In genomic region chr10:113945075-113945686, GRCh38 we compare ENCODE assay signal across 12 cellular contexts.
DNase-seq lines count a peak whose midpoint lies in the region; ATAC-seq, FAIRE-seq and TF ChIP-seq lines count a peak whose summit lies in the region.
"Had no signal": no experiment of that assay in that cellular context is flagged by ENCODE, and none has a peak within 500 bp of the region (broad histone marks: within the 10 kb centered on the region; RNA-seq: fewer than 3 reads in every experiment).

No MANE protein-coding gene starts in this region.

- H3K56ac ChIP-seq in IMR-90 (ENCODE audit: extremely low read depth, insufficient read depth, low read length): no peak overlapping the region; the same call in 1 of the 2 replicates

- peaks cover 6% of the 10 kb centered on the region for H3K9me1 ChIP-seq in IMR-90 (ENCODE audit: insufficient read depth, low read length)

- no peak overlapping the region for H3K23ac ChIP-seq in IMR-90 (ENCODE audit: low read depth, low read length)

- intact Hi-C loops in A673 (cut with micrococcal nuclease; ENCODE audit: unreplicated experiment): no loop called here
- intact Hi-C loops in IMR-90 (cut with micrococcal nuclease): loop anchor here (10.0 kb wide), 1 partner anchor 320 kb away; no protein-coding TSS in a partner anchor

- no peak for TF ChIP-seq RAD21 in IMR-90 (IDR thresholded peaks at IDR 0.05; ENCODE audit: low read length)

- CTCF ChIA-PET in A673 (lab: Charles Lee) (no interaction called here), IMR-90 (lab: Yijun Ruan, JAX) (interaction anchor here (1.4 kb wide), 1 partner anchor 54 kb away, joined by 3 read pairs; no protein-coding TSS in a partner anchor)

- peak overlapping the region; percentile 50 for H2BK120ac ChIP-seq in IMR-90 (ENCODE audit: low read depth, low read length)

- H3K14ac ChIP-seq in IMR-90 (replicated peaks; ENCODE audit: low read depth, low read length): peak overlapping the region; percentile 25; the same call in 1 of the 2 replicates

- H3K18ac ChIP-seq in IMR-90 (ENCODE audit: low read depth, low read length): no peak overlapping the region

- H3K4me1 ChIP-seq in A673 (ENCODE audit: insufficient read depth, low read length, poor library complexity, severe bottlenecking) (no peaks in the 10 kb centered on the region), IMR-90 (ENCODE audit: control insufficient read depth, insufficient read depth, low read length) (peaks cover 6% of the 10 kb centered on the region)

- TF ChIP-seq POLR2A in IMR-90 (IDR thresholded peaks at IDR 0.05; ENCODE audit: low read depth, low read length): no peak

- no peaks in the 10 kb centered on the region for H3K36me3 ChIP-seq in A673 (ENCODE audit: insufficient read depth, low read length, poor library complexity, severe bottlenecking)
- H3K36me3 ChIP-seq in IMR-90 (ENCODE audit: control insufficient read depth, insufficient read depth, low read length): no peaks in the 10 kb centered on the region
- H3K36me3 ChIP-seq in bronchial epithelial cell (ENCODE audit: control insufficient read depth, insufficient read depth, low read length): no peaks in the 10 kb centered on the region
- H3K36me3 ChIP-seq: adrenal gland had no signal

- H4K8ac ChIP-seq in IMR-90 (ENCODE audit: low read depth in 2 of 2, low read length in 2 of 2): peak overlapping the region in 1 of 2 experiments; percentile 75; a peak in 2 of 4 replicates

- no peaks in the 10 kb centered on the region for H3K9me3 ChIP-seq in A673 (ENCODE audit: low read depth, low read length, poor library complexity, severe bottlenecking)
- H3K9me3 ChIP-seq in IMR-90 (ENCODE audit: control insufficient read depth, insufficient read depth, low read length): no peaks in the 10 kb centered on the region
- H3K9me3 ChIP-seq: adrenal gland had no signal

- peak overlapping the region; percentile 67; the same call in 1 of the 2 replicates for H2AK5ac ChIP-seq in IMR-90 (ENCODE audit: low read depth, low read length)

- FAIRE-seq in bronchial epithelial cell (lab: Jason Lieb, UNC): peak; percentile 75

- peak overlapping the region; percentile 52; the same call in 1 of the 3 replicates for H2BK15ac ChIP-seq in IMR-90 (ENCODE audit: low read depth, low read length)

- no peak overlapping the region; the same call in 1 of the 2 replicates for H3K4me2 ChIP-seq in IMR-90 (ENCODE audit: low read depth, low read length)

- no TSS peak for BruUV-seq in A673 (replicated peaks; lab: Mats Ljungman, UMichigan)
- BruUV-seq in IMR-90 (replicated peaks; lab: Mats Ljungman, UMichigan): no TSS peak

- no peaks in the 10 kb centered on the region for H3K27me3 ChIP-seq in A673 (replicated peaks; ENCODE audit: insufficient read depth, low read depth, low read length, poor library complexity)
- H3K27me3 ChIP-seq in IMR-90 (ENCODE audit: control insufficient read depth, insufficient read depth, low read length): peaks cover 6% of the 10 kb centered on the region; the same call in 1 of the 2 replicates
- no peaks in the 10 kb centered on the region for H3K27me3 ChIP-seq in bronchial epithelial cell (ENCODE audit: control insufficient read depth, insufficient read depth, low read length)
- H3K27me3 ChIP-seq: adrenal gland had no signal

- peak overlapping the region; percentile 77 for H2BK20ac ChIP-seq in IMR-90 (ENCODE audit: low read depth, low read length)

- dilution Hi-C loops in IMR-90 (cut with HindIII; ENCODE audit: low sequenced_read_pairs, unreplicated experiment): no loop called here

- no peaks in the 10 kb centered on the region for H3K79me1 ChIP-seq in IMR-90 (ENCODE audit: low read depth in 1 of 2, low read length in 2 of 2)

- no peak overlapping the region for H3K4me3 ChIP-seq in A673 (ENCODE audit: low read depth, low read length, poor library complexity, severe bottlenecking)
- no peak overlapping the region for H3K4me3 ChIP-seq in IMR-90 (ENCODE audit: insufficient read depth, low read depth, low read length)
- H3K4me3 ChIP-seq in bronchial epithelial cell (ENCODE audit: low read depth, low read length): no peak overlapping the region
- H3K4me3 ChIP-seq: adrenal gland had no signal

- H3K27ac ChIP-seq in A673 (ENCODE audit: low read depth, low read length, poor library complexity, severe bottlenecking) (no peak overlapping the region), IMR-90 (ENCODE audit: insufficient read depth, low read length) (no peak overlapping the region)
- H3K27ac ChIP-seq: adrenal gland had no signal

- 0 out of 2 replicates have a peak overlapping the region, but pooled peaks have one; percentile 2 for H4K5ac ChIP-seq in IMR-90 (ENCODE audit: low read depth, low read length)

- ATAC-seq in IMR-90 (ENCODE audit: low read depth) (peak; percentile 77), left lobe of liver (no peak), HG02588 (IDR thresholded peaks at IDR 0.05; ENCODE audit: unreplicated experiment) (no peak)
- ATAC-seq: activated CD8-positive, alpha-beta T cell treated with anti-CD3 and anti-CD28 coated beads for 36 hours had no signal

- peak overlapping the region; percentile 80 for H2AFZ ChIP-seq in IMR-90 (replicated peaks; ENCODE audit: low read length, poor library complexity)

- H3K4ac ChIP-seq in IMR-90 (ENCODE audit: low read depth, low read length): peak overlapping the region; percentile 58

- H3K9ac ChIP-seq in IMR-90 (ENCODE audit: low read depth, low read length): no peak overlapping the region

- POLR2A ChIA-PET in A673 (lab: Charles Lee; ENCODE audit: low non-redundant PET) (no interaction called here), IMR-90 (lab: Charles Lee; ENCODE audit: unreplicated experiment) (no interaction called here)

- H4K91ac ChIP-seq in IMR-90 (ENCODE audit: insufficient read depth, low read depth, low read length): peak overlapping the region; percentile 66

- no peaks in the 10 kb centered on the region for H4K20me1 ChIP-seq in IMR-90 (ENCODE audit: insufficient read depth, low read length)

- H2AK9ac ChIP-seq in IMR-90 (replicated peaks; ENCODE audit: low read depth, low read length, poor library complexity): peak overlapping the region; percentile 30

- H2BK5ac ChIP-seq in IMR-90 (ENCODE audit: low read depth, low read length, poor library complexity, severe bottlenecking): no peak overlapping the region

- 100% methylated on average over 1 of the region's 9 CpGs; no CpG with 5 or more reads in 1 of the 2 experiments for WGBS in IMR-90 (ENCODE audit: extremely low coverage in 2 of 2, insufficient read length in 1 of 2), 2 experiments

- TF ChIP-seq CTCF in A673 (conservative IDR thresholded peaks at IDR 0.05; ENCODE audit: low read depth, low read length): no peak
- TF ChIP-seq CTCF in IMR-90 (conservative IDR thresholded peaks at IDR 0.05; ENCODE audit: low read depth, low read length): no peak
- TF ChIP-seq CTCF in bronchial epithelial cell (IDR thresholded peaks at IDR 0.05; ENCODE audit: insufficient read depth, low read length, severe bottlenecking): no peak
- no peak for TF ChIP-seq CTCF in GM13976 (IDR thresholded peaks at IDR 0.05; ENCODE audit: borderline replicate concordance, control extremely low read depth, extremely low read depth, insufficient read depth, missing control alignments)

- DNase-seq in A673 (ENCODE audit: low spot score): peak; percentile 55
- peak; percentile 70 for DNase-seq in IMR-90
- peak; percentile 50 for DNase-seq in bronchial epithelial cell (ENCODE audit: low read depth)
- DNase-seq in left lobe of liver (ENCODE audit: low spot score): peak; percentile 30
- no peak for DNase-seq in SKM-1 (lab: John Stamatoyannopoulos, UW; ENCODE audit: unreplicated experiment)
- DNase-seq in GM13976 (ENCODE audit: low spot score): no peak
- DNase-seq in activated CD4-positive, alpha-beta T cell treated with anti-CD3 and anti-CD28 coated beads, Interleukin-2, amount 50 U/mL, for 4 hours: no peak
- DNase-seq: activated CD8-positive, alpha-beta T cell treated with anti-CD3 and anti-CD28 coated beads for 36 hours; adrenal gland; foreskin melanocyte; NCI-H2171 treated with DMSO at 0.1 percent for 48 hours had no signal

- in situ Hi-C loops in IMR-90 (cut with MboI; ENCODE audit: low sequenced_read_pairs) (no loop called here), GM13976 (cut with MboI; ENCODE audit: low sequenced_read_pairs, unreplicated experiment) (no loop called here)

TF ChIP-seq in IMR-90, 13 proteins besides CTCF, POLR2A, EP300 and RAD21:
- TF ChIP-seq RCOR1 (IDR thresholded peaks at IDR 0.05; ENCODE audit: insufficient replicate concordance, low read length) (no peak), MAZ (IDR thresholded peaks at IDR 0.05; ENCODE audit: borderline replicate concordance, low read depth, low read length) (no peak), MAFK (IDR thresholded peaks at IDR 0.05; ENCODE audit: low read depth, low read length) (no peak)

Comparison
In these comparisons a context has a peak if more than half of its experiments do, and no peak if none do; other contexts are left out.
1. DNase-seq: peak in A673 (single experiment), IMR-90 (single experiment), bronchial epithelial cell (single experiment) and left lobe of liver (single experiment); none in SKM-1 (single experiment), GM13976 (single experiment) and activated CD4-positive, alpha-beta T cell treated with anti-CD3 and anti-CD28 coated beads, Interleukin-2, amount 50 U/mL, for 4 hours (0 of 2).